ENCODE assay signal across 11 cellular contexts in genomic region chr19:48613852-48614435, GRCh38. TPM values are rescaled to one million over a fixed set of nuclear protein-coding genes. Genes with fewer than 3 reads are reported as not detected.
DNase-seq lines count a peak whose midpoint lies in the region; ATAC-seq and TF ChIP-seq lines count a peak whose summit lies in the region.
"Had no signal": no experiment of that assay in that cellular context is flagged by ENCODE, and none has a peak within 500 bp of the region (broad histone marks: within the 10 kb centered on the region; RNA-seq: fewer than 3 reads in every experiment).

No MANE protein-coding gene starts in this region.

- H3K36me3 Mint-ChIP-seq in activated naive CD8-positive, alpha-beta T cell treated with anti-CD3 and anti-CD28 coated beads, Interleukin-2, amount 50 U/mL, for 24 hours (ENCODE audit: low read depth): peaks cover 45% of the 10 kb centered on the region

- H3K4me3 ChIP-seq in BLaER1 (no peak overlapping the region), HEK293 (ENCODE audit: low read depth, low read length) (no peak overlapping the region), muscle layer of duodenum (ENCODE audit: low read depth in 1 of 2, low read length in 2 of 2) (peak overlapping the region in 1 of 2 donors; percentile 37), smooth muscle cell (no peak overlapping the region)

- peak; percentile 15 for ATAC-seq in activated naive CD8-positive, alpha-beta T cell treated with anti-CD3 and anti-CD28 coated beads, Interleukin-2, amount 50 U/mL, for 24 hours
- no peak for ATAC-seq in HG02759 (IDR thresholded peaks at IDR 0.05; ENCODE audit: unreplicated experiment)

- H3K9me3 Mint-ChIP-seq in activated naive CD8-positive, alpha-beta T cell treated with anti-CD3 and anti-CD28 coated beads, Interleukin-2, amount 50 U/mL, for 24 hours: no peaks in the 10 kb centered on the region

- no peaks in the 10 kb centered on the region for H3K9me3 ChIP-seq in BLaER1
- no peaks in the 10 kb centered on the region for H3K9me3 ChIP-seq in HEK293 (ENCODE audit: control insufficient read depth, insufficient read depth, low read depth, low read length)
- H3K9me3 ChIP-seq in muscle layer of duodenum (ENCODE audit: control insufficient read depth in 1 of 2, low read length in 2 of 2): no peaks in the 10 kb centered on the region
- no peaks in the 10 kb centered on the region for H3K9me3 ChIP-seq in smooth muscle cell (replicated peaks; ENCODE audit: low read depth)

- H3K4me1 Mint-ChIP-seq in activated naive CD8-positive, alpha-beta T cell treated with anti-CD3 and anti-CD28 coated beads, Interleukin-2, amount 50 U/mL, for 24 hours: peaks cover 29% of the 10 kb centered on the region

- TF ChIP-seq CTCF in HEK293 (tag by site-specific recombination; IDR thresholded peaks at IDR 0.05): no peak
- no peak for TF ChIP-seq CTCF in smooth muscle cell (IDR thresholded peaks at IDR 0.05; ENCODE audit: borderline replicate concordance, insufficient read depth, poor library complexity, severe bottlenecking)

- H3K4me3 Mint-ChIP-seq in activated naive CD8-positive, alpha-beta T cell treated with anti-CD3 and anti-CD28 coated beads, Interleukin-2, amount 50 U/mL, for 24 hours: peak overlapping the region; percentile 45

- peak overlapping the region; percentile 66 for H3K27ac Mint-ChIP-seq in activated naive CD8-positive, alpha-beta T cell treated with anti-CD3 and anti-CD28 coated beads, Interleukin-2, amount 50 U/mL, for 24 hours

- H4K20me1 ChIP-seq in BLaER1 (peaks cover 54% of the 10 kb centered on the region), smooth muscle cell (ENCODE audit: low read depth) (peaks cover 41% of the 10 kb centered on the region)

- H2AFZ ChIP-seq in smooth muscle cell (ENCODE audit: low read depth): no peak overlapping the region

- peak overlapping the region; percentile 26 for H3K27ac ChIP-seq in BLaER1
- peak overlapping the region; percentile 100 for H3K27ac ChIP-seq in HEK293 (ENCODE audit: extremely low read depth, low read depth, low read length)
- H3K27ac ChIP-seq in muscle layer of duodenum (ENCODE audit: low read length): peak overlapping the region; percentile 77
- H3K27ac ChIP-seq in smooth muscle cell (ENCODE audit: low read depth): no peak overlapping the region

- no peaks in the 10 kb centered on the region for H3K27me3 Mint-ChIP-seq in activated naive CD8-positive, alpha-beta T cell treated with anti-CD3 and anti-CD28 coated beads, Interleukin-2, amount 50 U/mL, for 24 hours

- H3K36me3 ChIP-seq in BLaER1 (peaks cover 52% of the 10 kb centered on the region), HEK293 (ENCODE audit: control insufficient read depth in 2 of 2, insufficient read depth in 1 of 2, low read length in 2 of 2) (peaks cover 14 to 40% of the 10 kb centered on the region in 2 experiments), muscle layer of duodenum (ENCODE audit: control insufficient read depth in 1 of 2, insufficient read depth in 2 of 2, low read length in 2 of 2) (peaks cover 16 to 31% of the 10 kb centered on the region in 2 donors), smooth muscle cell (ENCODE audit: low read depth) (peaks cover 3% of the 10 kb centered on the region)

- H3K4me2 ChIP-seq in BLaER1 (no peak overlapping the region), smooth muscle cell (no peak overlapping the region)

- H3K9ac ChIP-seq in BLaER1: peak overlapping the region; percentile 4; the same call in 1 of the 2 replicates
- no peak overlapping the region for H3K9ac ChIP-seq in smooth muscle cell (ENCODE audit: low read depth)

- peaks cover 21% of the 10 kb centered on the region for H3F3A ChIP-seq in smooth muscle cell (ENCODE audit: low read depth)

- POLR2A ChIA-PET in HEK293 (lab: Yijun Ruan, JAX): interaction anchor here (0.6 to 3.8 kb wide), 8 partner anchors 9 to 27 kb away, joined by 3 to 28 read pairs (median 5); no protein-coding TSS in a partner anchor

- 86% methylated on average over 13 of the region's 13 CpGs for WGBS in smooth muscle cell (ENCODE audit: low lambda C conversion rate)

- CTCF ChIA-PET in HEK293 (lab: Yijun Ruan, JAX): interaction anchor here (0.5 to 0.9 kb wide), 2 partner anchors 21 to 299 kb away, joined by 3 read pairs; no protein-coding TSS in a partner anchor

- H3K79me2 ChIP-seq in smooth muscle cell (ENCODE audit: low read depth): peaks cover 27% of the 10 kb centered on the region

- H3K4me1 ChIP-seq in BLaER1 (peaks cover 52% of the 10 kb centered on the region), HEK293 (ENCODE audit: control insufficient read depth, insufficient read depth, low read length) (peaks cover 27% of the 10 kb centered on the region), muscle layer of duodenum (ENCODE audit: control insufficient read depth in 1 of 2, insufficient read depth in 2 of 2, low read length in 2 of 2) (peaks cover 11 to 27% of the 10 kb centered on the region in 2 donors), smooth muscle cell (ENCODE audit: low read depth) (peaks cover 21% of the 10 kb centered on the region)

- DNase-seq in activated naive CD8-positive, alpha-beta T cell treated with anti-CD3 and anti-CD28 coated beads, Interleukin-2, amount 50 U/mL, for 24 hours: no peak
- DNase-seq in HPDE6-E6E7 (ENCODE audit: extremely low spot score): no peak
- no peak for DNase-seq in smooth muscle cell (lab: John Stamatoyannopoulos, UW; ENCODE audit: unreplicated experiment)
- DNase-seq in NCI-H2029 (lab: John Stamatoyannopoulos, UW): no peak
- DNase-seq: EL had no signal

- H3K27me3 ChIP-seq in BLaER1: no peaks in the 10 kb centered on the region
- no peaks in the 10 kb centered on the region for H3K27me3 ChIP-seq in muscle layer of duodenum (ENCODE audit: low read depth, low read length)
- H3K27me3 ChIP-seq in smooth muscle cell (ENCODE audit: low read depth): no peaks in the 10 kb centered on the region

TF ChIP-seq in HEK293, 187 proteins besides CTCF, POLR2A, EP300 and RAD21:
- TF ChIP-seq SCRT2 (tag by site-specific recombination; IDR thresholded peaks at IDR 0.05): peak; percentile 81
- TF ChIP-seq ZNF366 (tag by site-specific recombination; conservative IDR thresholded peaks at IDR 0.05): no peak
- 0 out of 2 replicates have a peak, but pooled peaks have one; percentile 58 for TF ChIP-seq SCRT1 (tag by site-specific recombination; IDR thresholded peaks at IDR 0.05; ENCODE audit: borderline replicate concordance)
- TF ChIP-seq ZNF658 (tag by site-specific recombination; IDR thresholded peaks at IDR 0.05): no peak

RNA-seq across cellular contexts. Expression of gene FAM83E, which starts 0.9 kb away (rescaled TPM):
- 0.49 and 0.72 TPM in 2 replicates for total RNA-seq in smooth muscle cell
- 0.49 and 2.0 TPM in 2 replicates for polyA plus RNA-seq in smooth muscle cell
- total RNA-seq: HT1080 had no signal

RNA-seq across cellular contexts. Expression of gene RPL18, which starts 5.0 kb away (rescaled TPM):
- 1,279 and 1,519 TPM in 2 replicates for total RNA-seq in smooth muscle cell
- 666 and 762 TPM in 2 replicates for polyA plus RNA-seq in smooth muscle cell

RNA-seq across cellular contexts. Expression of gene SPHK2, which starts 5.4 kb away (rescaled TPM):
- 4.0 and 8.2 TPM in 2 replicates for total RNA-seq in smooth muscle cell
- 9.3 and 13.8 TPM in 2 replicates for polyA plus RNA-seq in smooth muscle cell

RNA-seq across cellular contexts. Expression of gene SPACA4, which starts 7.4 kb away (rescaled TPM):
- total RNA-seq in smooth muscle cell: not detected in 2 replicates
- 0.43 TPM in 1 of 2 replicates, not detected in the other for polyA plus RNA-seq in smooth muscle cell
- total RNA-seq: activated CD8-positive, alpha-beta memory T cell treated with anti-CD3 and anti-CD28 coated beads for 36 hours; HT1080 had no signal

RNA-seq across cellular contexts. Expression of gene DBP, which starts 23.2 kb away (rescaled TPM):
- total RNA-seq in smooth muscle cell: 3.5 and 4.5 TPM in 2 replicates
- polyA plus RNA-seq in smooth muscle cell: 6.9 and 11.3 TPM in 2 replicates
